In genomic region chr21:32131164-32131563, GRCh38 we compare ENCODE assay signal across 1 cellular context.
TF ChIP-seq lines count a peak whose summit lies in the region.

No MANE protein-coding gene starts in this region.

TF ChIP-seq in K562, 482 proteins besides CTCF, POLR2A, EP300 and RAD21 (continued from another document):
- no peak for TF ChIP-seq RREB1 (CRISPR knock-in tag; IDR thresholded peaks at IDR 0.05)
- TF ChIP-seq KDM2B (CRISPR knock-in tag; IDR thresholded peaks at IDR 0.05) = no peak
- no peak for TF ChIP-seq PHB (CRISPR knock-in tag; IDR thresholded peaks at IDR 0.05)
TF ChIP-seq in K562: peak in this region for 0.
